9 cellular contexts compared by ENCODE assay signal in genomic region chr19:19134687-19135158, GRCh38.
DNase-seq lines count a peak whose midpoint lies in the region; TF ChIP-seq lines count a peak whose summit lies in the region.
"Had no signal": no experiment of that assay in that cellular context is flagged by ENCODE, and none has a peak within 500 bp of the region (broad histone marks: within the 10 kb centered on the region; RNA-seq: fewer than 3 reads in every experiment).

No MANE protein-coding gene starts in this region.

- DNase-seq in GM12865 (ENCODE audit: low read depth) (peak; percentile 48), NCI-H510A (lab: John Stamatoyannopoulos, UW) (peak; percentile 49), retina (peak; percentile 35), GF-D8 (lab: John Stamatoyannopoulos, UW) (no peak), NOMO-1 treated with dmso at 0.1 percent for 144 hours (lab: John Stamatoyannopoulos, UW; ENCODE audit: unreplicated experiment) (no peak), ACHN (no peak), NCI-H345 (lab: John Stamatoyannopoulos, UW) (no peak)
- DNase-seq: mammary epithelial cell had no signal

- H3K4me3 Mint-ChIP-seq in dendritic cell treated with granulocyte-macrophage colony-stimulating factor and Interleukin-4, amounts not matched to agents 40 ng/mL and 50 ng/mL, for 4 days = peak overlapping the region; percentile 38

- peaks cover 9% of the 10 kb centered on the region for H3K27me3 Mint-ChIP-seq in dendritic cell treated with granulocyte-macrophage colony-stimulating factor and Interleukin-4, amounts not matched to agents 40 ng/mL and 50 ng/mL, for 4 days

- no peak overlapping the region for H3K27ac Mint-ChIP-seq in dendritic cell treated with granulocyte-macrophage colony-stimulating factor and Interleukin-4, amounts not matched to agents 40 ng/mL and 50 ng/mL, for 4 days

- intact Hi-C loops in dendritic cell treated with granulocyte-macrophage colony-stimulating factor and Interleukin-4, amounts not matched to agents 40 ng/mL and 50 ng/mL, for 4 days (cut with micrococcal nuclease) = no loop called here

- peaks cover 32% of the 10 kb centered on the region for H3K4me1 Mint-ChIP-seq in dendritic cell treated with granulocyte-macrophage colony-stimulating factor and Interleukin-4, amounts not matched to agents 40 ng/mL and 50 ng/mL, for 4 days (ENCODE audit: low read depth)

- no peak overlapping the region for H3K4me3 ChIP-seq in GM12865 (ENCODE audit: low read depth, low read length)

- in situ Hi-C loops in ACHN (cut with HindIII; ENCODE audit: low pct_ligation_motif_present, low pct_unique_long_range_greater_than_20kb, low sequenced_read_pairs) = no loop called here

- peak; percentile 10 for TF ChIP-seq CTCF in GM12865 (IDR thresholded peaks at IDR 0.05; ENCODE audit: insufficient read depth, low read depth, low read length, missing control alignments)

- peaks cover 12% of the 10 kb centered on the region for H3K9me3 Mint-ChIP-seq in dendritic cell treated with granulocyte-macrophage colony-stimulating factor and Interleukin-4, amounts not matched to agents 40 ng/mL and 50 ng/mL, for 4 days

- peaks cover 25% of the 10 kb centered on the region for H3K36me3 Mint-ChIP-seq in dendritic cell treated with granulocyte-macrophage colony-stimulating factor and Interleukin-4, amounts not matched to agents 40 ng/mL and 50 ng/mL, for 4 days (ENCODE audit: low read depth)

Comparison
In these comparisons a context has a peak if more than half of its experiments do, and no peak if none do; other contexts are left out.
1. DNase-seq: peak in GM12865 (single experiment), NCI-H510A (single experiment) and retina (single experiment); none in GF-D8 (single experiment), NOMO-1 treated with dmso at 0.1 percent for 144 hours (single experiment), ACHN (single experiment) and NCI-H345 (single experiment).